28 cellular contexts compared by ENCODE assay signal in the genomic region with DNA sequence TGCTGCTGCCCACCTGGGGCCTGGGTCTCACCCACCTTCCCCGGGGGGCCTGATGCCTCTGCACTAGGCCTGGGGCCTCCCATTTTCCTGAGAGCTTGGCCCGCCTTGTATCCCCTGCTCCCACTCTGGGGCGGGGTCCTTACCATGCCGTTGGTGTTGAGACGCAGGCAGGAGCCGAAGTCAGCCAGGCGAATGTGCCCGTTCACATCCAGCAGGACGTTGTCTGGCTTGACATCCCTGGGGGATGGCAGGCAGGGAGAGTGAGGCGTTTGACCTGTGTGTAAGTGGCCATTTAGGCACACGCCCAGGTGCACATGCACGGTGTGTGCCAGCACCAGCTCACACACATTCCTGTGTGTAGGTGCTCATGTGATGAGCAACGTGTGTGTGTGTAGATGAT.
"Had no signal": no experiment of that assay in that cellular context is flagged by ENCODE, and none has a peak within 500 bp of the region (broad histone marks: within the 10 kb centered on the region; RNA-seq: fewer than 3 reads in every experiment).

No MANE protein-coding gene starts in this region.

- H3K4me1 ChIP-seq: parathyroid adenoma, testis, uterus had no signal

- FAIRE-seq: colon, islet of Langerhans, small intestine had no signal

- H2AFZ ChIP-seq: parathyroid adenoma had no signal

- H3K4me3 Mint-ChIP-seq: naive thymus-derived CD8-positive, alpha-beta T cell; nephron progenitor cell; stimulated activated effector memory CD8-positive, alpha-beta T cell treated with anti-CD3 and anti-CD28 coated beads, Interleukin-12 subunit alpha, Interleukin-12 subunit beta, amount 100 ng/mL, for 72 hours had no signal

- H3K27ac Mint-ChIP-seq: naive thymus-derived CD8-positive, alpha-beta T cell; nephron progenitor cell; progenitor cell of endocrine pancreas; stimulated activated effector memory CD8-positive, alpha-beta T cell treated with anti-CD3 and anti-CD28 coated beads, Interleukin-12 subunit alpha, Interleukin-12 subunit beta, amount 100 ng/mL, for 72 hours had no signal

- H3K27me3 Mint-ChIP-seq: naive thymus-derived CD8-positive, alpha-beta T cell; progenitor cell of endocrine pancreas had no signal

- ATAC-seq: foreskin keratinocyte; heart right ventricle; left colon; lower lobe of right lung; naive thymus-derived CD8-positive, alpha-beta T cell; stimulated activated effector memory CD8-positive, alpha-beta T cell treated with anti-CD3 and anti-CD28 coated beads, Interleukin-12 subunit alpha, Interleukin-12 subunit beta, amount 100 ng/mL, for 72 hours; stimulated activated naive CD8-positive, alpha-beta T cell treated with anti-CD3 and anti-CD28 coated beads, Interleukin-15, Interleukin-2, amounts not matched to agents 100 U/mL and 50 U/mL, for 24 hours; upper lobe of right lung had no signal

- H3K79me2 ChIP-seq: parathyroid adenoma had no signal

- H3K9ac ChIP-seq: parathyroid adenoma had no signal

- H3K9me3 ChIP-seq: esophagus muscularis mucosa, heart right ventricle, left ventricle myocardium inferior, lower lobe of right lung, neutrophil, right lobe of liver, testis, tibial artery, upper lobe of right lung, uterus had no signal

- H3K9me3 Mint-ChIP-seq: naive thymus-derived CD8-positive, alpha-beta T cell; nephron progenitor cell; stimulated activated effector memory CD8-positive, alpha-beta T cell treated with anti-CD3 and anti-CD28 coated beads, Interleukin-12 subunit alpha, Interleukin-12 subunit beta, amount 100 ng/mL, for 72 hours had no signal

- H3K27ac ChIP-seq: dorsolateral prefrontal cortex, esophagus muscularis mucosa, foreskin keratinocyte, heart right ventricle, left ventricle myocardium inferior, lower lobe of right lung, neutrophil, parathyroid adenoma, right lobe of liver, testis, tibial artery, upper lobe of right lung, uterus had no signal

- H3K4me3 ChIP-seq: dorsolateral prefrontal cortex, esophagus muscularis mucosa, heart right ventricle, left ventricle myocardium inferior, lower lobe of right lung, right lobe of liver, testis, tibial artery, upper lobe of right lung, uterus had no signal

- H3K36me3 ChIP-seq: esophagus muscularis mucosa, heart right ventricle, left ventricle myocardium inferior, neutrophil, right lobe of liver, upper lobe of right lung, uterus had no signal

- DNase-seq: cerebellar nuclear complex; dorsolateral prefrontal cortex; effector CD4-positive, alpha-beta T cell; foreskin keratinocyte; glutamatergic neuron; heart right ventricle; hippocampal formation; left colon; left ventricle myocardium inferior; lower lobe of right lung; nephron progenitor cell; right lobe of liver; small intestine; stimulated activated CD4-positive, alpha-beta T cell treated with anti-CD3 and anti-CD28 coated beads, Interleukin-2, amount 100 ng/mL, for 24 hours; stimulated activated CD4-positive, alpha-beta T cell treated with anti-CD3 and anti-CD28 coated beads, Interleukin-4, amount 100 ng/mL, for 24 hours; stimulated activated naive CD8-positive, alpha-beta T cell treated with anti-CD3 and anti-CD28 coated beads, Interleukin-15, Interleukin-2, amounts not matched to agents 100 U/mL and 50 U/mL, for 24 hours; testis; tibial artery; upper lobe of right lung; uterus had no signal

- H3K27me3 ChIP-seq: foreskin keratinocyte, heart right ventricle, right lobe of liver, testis, tibial artery, upper lobe of right lung, uterus had no signal
